Comparison of ENCODE assay signal across 6 cellular contexts in genomic region chr11:16904761-16905160, GRCh38.
DNase-seq lines count a peak whose midpoint lies in the region; ATAC-seq, FAIRE-seq and TF ChIP-seq lines count a peak whose summit lies in the region.
"Not testable (repeated sequence)": the region's sequence is repeated elsewhere in the genome, so short reads cannot be mapped to it uniquely, and the experiment has no call there.

No MANE protein-coding gene starts in this region.

- ATAC-seq in RWPE2 (ENCODE audit: low read depth) = not testable (repeated sequence)
- peak in 1 of 4 donors; percentile 17 for ATAC-seq in heart left ventricle
- peak; percentile 43 for ATAC-seq in mucosa of descending colon

- TF ChIP-seq CTCF in RWPE2 (IDR thresholded peaks at IDR 0.05; ENCODE audit: poor library complexity, severe bottlenecking); bronchial epithelial cell (IDR thresholded peaks at IDR 0.05; ENCODE audit: insufficient read depth, low read length, severe bottlenecking); heart left ventricle (IDR thresholded peaks at IDR 0.05); mucosa of descending colon (IDR thresholded peaks at IDR 0.05); stomach (IDR thresholded peaks at IDR 0.05): not testable (repeated sequence)

- H3K9ac ChIP-seq in BLaER1 = not testable (repeated sequence)

- H3K27ac ChIP-seq in BLaER1 = 0 out of 2 replicates have a peak overlapping the region, but pooled peaks have one; percentile 12
- peak overlapping the region; percentile 4 for H3K27ac ChIP-seq in RWPE2 (ENCODE audit: poor library complexity, severe bottlenecking)
- H3K27ac ChIP-seq in heart left ventricle = peak overlapping the region in 7 of 12 donors; percentile 26 to 79 (median 54)
- H3K27ac ChIP-seq in stomach = peak overlapping the region in 4 of 5 donors; percentile 18 to 74 (median 51)

- H3K9me3 ChIP-seq in BLaER1; RWPE2 (ENCODE audit: severe bottlenecking); heart left ventricle; mucosa of descending colon; stomach: not testable (repeated sequence)

- not testable (repeated sequence) for H4K20me1 ChIP-seq in BLaER1

- H3K4me1 ChIP-seq in BLaER1 = peaks cover 50% of the 10 kb centered on the region
- peaks cover 26% of the 10 kb centered on the region for H3K4me1 ChIP-seq in RWPE2 (ENCODE audit: insufficient read depth, poor library complexity, severe bottlenecking)
- peaks cover 0 to 37% (median 17%) of the 10 kb centered on the region in 12 donors for H3K4me1 ChIP-seq in heart left ventricle
- H3K4me1 ChIP-seq in mucosa of descending colon (ENCODE audit: low read depth) = peaks cover 21% of the 10 kb centered on the region
- H3K4me1 ChIP-seq in stomach = peaks cover 9 to 49% (median 20%) of the 10 kb centered on the region in 4 donors

- TF ChIP-seq POLR2A in heart left ventricle (IDR thresholded peaks at IDR 0.05); stomach (IDR thresholded peaks at IDR 0.05): not testable (repeated sequence)

- not testable (repeated sequence) for H3K36me3 ChIP-seq in BLaER1; RWPE2 (ENCODE audit: low read depth); bronchial epithelial cell (ENCODE audit: control insufficient read depth, insufficient read depth, low read length); heart left ventricle; mucosa of descending colon (ENCODE audit: low read depth); stomach

- not testable (repeated sequence) for FAIRE-seq in bronchial epithelial cell (lab: Jason Lieb, UNC)

- H3K27me3 ChIP-seq in BLaER1; RWPE2 (ENCODE audit: insufficient read depth, poor library complexity, severe bottlenecking); bronchial epithelial cell (ENCODE audit: control insufficient read depth, insufficient read depth, low read length); heart left ventricle; stomach: not testable (repeated sequence)

- DNase-seq in RWPE2 (ENCODE audit: low spot score); heart left ventricle; mucosa of descending colon; stomach: not testable (repeated sequence)
- peak; percentile 59 for DNase-seq in bronchial epithelial cell (ENCODE audit: low read depth)

- H3K4me3 ChIP-seq in BLaER1; RWPE2 (ENCODE audit: severe bottlenecking); bronchial epithelial cell (ENCODE audit: low read depth, low read length); heart left ventricle; mucosa of descending colon; stomach: not testable (repeated sequence)

- not testable (repeated sequence) for TF ChIP-seq EP300 in stomach (IDR thresholded peaks at IDR 0.05)

- intact Hi-C loops in heart left ventricle (cut with DNase I); mucosa of descending colon (cut with DNase I, micrococcal nuclease); stomach (cut with DNase I; ENCODE audit: low total_unique reads): not testable (repeated sequence)

- not testable (repeated sequence) for H3K4me2 ChIP-seq in BLaER1

- WGBS in heart left ventricle, 4 donors = 77 to 82% (median 79%) methylated on average over 2 of the region's 2 CpGs
- 56 to 77% (median 74%) methylated on average over 2 of the region's 2 CpGs for WGBS in stomach, 5 donors

Comparison
In these comparisons a context has a peak if more than half of its experiments do, and no peak if none do; other contexts are left out.
1. H3K27ac ChIP-seq: peak in every context shown above with its lines; median percentile 54 in heart left ventricle; 51 in stomach; 12 in BLaER1; 4 in RWPE2.